ENCODE assay signal across 11 cellular contexts in the genomic region with DNA sequence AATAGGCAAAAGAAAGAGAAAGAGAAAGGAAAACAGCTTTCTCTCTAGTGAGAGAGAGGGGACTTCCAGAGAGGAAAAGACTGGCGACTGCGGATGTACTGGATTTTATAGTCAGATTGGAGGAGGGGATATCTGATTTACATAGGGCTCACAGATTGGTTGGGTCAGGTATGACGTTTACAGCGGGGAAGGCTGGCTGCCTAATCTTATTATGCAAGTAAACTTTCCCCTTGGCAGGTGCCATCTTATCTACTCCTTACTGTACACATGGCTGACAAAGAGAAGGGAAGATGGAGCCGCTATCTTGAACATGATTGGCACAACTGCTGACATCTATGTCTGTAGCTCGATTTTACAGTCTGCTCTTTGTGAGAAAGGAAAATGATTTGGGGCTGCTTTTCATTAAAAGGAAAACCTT. TPM values are rescaled to one million over a fixed set of nuclear protein-coding genes. Genes with fewer than 3 reads are reported as not detected.
DNase-seq lines count a peak whose midpoint lies in the region; ATAC-seq and TF ChIP-seq lines count a peak whose summit lies in the region.
"Had no signal": no experiment of that assay in that cellular context is flagged by ENCODE, and none has a peak within 500 bp of the region (broad histone marks: within the 10 kb centered on the region; RNA-seq: fewer than 3 reads in every experiment).

No MANE protein-coding gene starts in this region.

- H3K9me3 ChIP-seq in CD4-positive, alpha-beta memory T cell (ENCODE audit: control insufficient read depth in 1 of 2, low read length in 2 of 2), result no peaks in the 10 kb centered on the region
- H3K9me3 ChIP-seq: prostate gland had no signal

- H3K4me3 ChIP-seq in CD4-positive, alpha-beta memory T cell (ENCODE audit: low read length in 2 of 2), result no peak overlapping the region
- peak overlapping the region; percentile 23 for H3K4me3 ChIP-seq in epithelial cell of proximal tubule (ENCODE audit: low read depth, low read length)
- H3K4me3 ChIP-seq: prostate gland had no signal

- peaks cover 34% of the 10 kb centered on the region for H3K4me1 ChIP-seq in CD4-positive, alpha-beta memory T cell (ENCODE audit: insufficient read depth, low read length)
- H3K4me1 ChIP-seq: prostate gland had no signal

- H3K4me3 Mint-ChIP-seq in CD4-positive, alpha-beta memory T cell, result peak overlapping the region in 7 of 8 donors; percentile 29 to 82 (median 53)
- H3K4me3 Mint-ChIP-seq in T-helper 1 cell treated with Interleukin-12 subunit alpha and Interleukin-12 subunit beta and Interleukin-4 antibody, amounts not matched to agents 30 μg/mL and 1 μg/mL, for 36 hours, result no peak overlapping the region
- H3K4me3 Mint-ChIP-seq in nephron, result no peak overlapping the region

- no peak overlapping the region for H3K27ac ChIP-seq in CD4-positive, alpha-beta memory T cell (ENCODE audit: low read depth, low read length)
- H3K27ac ChIP-seq: prostate gland had no signal

- CTCF ChIA-PET in CD4-positive, alpha-beta memory T cell (lab: Charles Lee; ENCODE audit: partially characterized antibody), result interaction anchor here (14.9 kb wide), 1 partner anchor 16 kb away, joined by 117 read pairs; no protein-coding TSS in a partner anchor

- H3K27ac Mint-ChIP-seq in CD4-positive, alpha-beta memory T cell, result peak overlapping the region in 6 of 7 donors; percentile 37 to 89 (median 70)
- peak overlapping the region; percentile 37 for H3K27ac Mint-ChIP-seq in T-helper 1 cell treated with Interleukin-12 subunit alpha and Interleukin-12 subunit beta and Interleukin-4 antibody, amounts not matched to agents 30 μg/mL and 1 μg/mL, for 36 hours
- H3K27ac Mint-ChIP-seq in nephron, result peak overlapping the region; percentile 13 to 47 (median 27)

- no peaks in the 10 kb centered on the region for H3K9me3 Mint-ChIP-seq in CD4-positive, alpha-beta memory T cell
- H3K9me3 Mint-ChIP-seq in T-helper 1 cell treated with Interleukin-12 subunit alpha and Interleukin-12 subunit beta and Interleukin-4 antibody, amounts not matched to agents 30 μg/mL and 1 μg/mL, for 36 hours, result no peaks in the 10 kb centered on the region
- no peaks in the 10 kb centered on the region for H3K9me3 Mint-ChIP-seq in nephron

- ATAC-seq in GM18909 (IDR thresholded peaks at IDR 0.05; ENCODE audit: poor library complexity, unreplicated experiment) (no peak), HG02870 (IDR thresholded peaks at IDR 0.05; ENCODE audit: unreplicated experiment) (no peak)

- DNase-seq in CD4-positive, alpha-beta memory T cell, result peak in 4 of 5 donors; percentile 18 to 74 (median 42)
- DNase-seq in epithelial cell of proximal tubule (ENCODE audit: low read depth) (peak; percentile 43), NCI-H2171 treated with DMSO at 0.1 percent for 48 hours (lab: John Stamatoyannopoulos, UW) (no peak)
- DNase-seq in activated CD8-positive, alpha-beta memory T cell treated with anti-CD3 and anti-CD28 coated beads, Interleukin-2, amount 50 U/mL, for 4 hours, result no peak
- DNase-seq: cerebellar nuclear complex, NCI-H1092 treated with DMSO at 0.1 percent for 48 hours had no signal

- no peak for TF ChIP-seq CTCF in epithelial cell of proximal tubule (conservative IDR thresholded peaks at IDR 0.05; ENCODE audit: low read depth, low read length)
- no peak for TF ChIP-seq CTCF in nephron (IDR thresholded peaks at IDR 0.05; ENCODE audit: unreplicated experiment in 3 of 3)

- H3K4me1 Mint-ChIP-seq in CD4-positive, alpha-beta memory T cell, result peaks cover 48 to 72% (median 59%) of the 10 kb centered on the region in 4 donors
- H3K4me1 Mint-ChIP-seq in T-helper 1 cell treated with Interleukin-12 subunit alpha and Interleukin-12 subunit beta and Interleukin-4 antibody, amounts not matched to agents 30 μg/mL and 1 μg/mL, for 36 hours (ENCODE audit: low read depth), result peaks cover 43% of the 10 kb centered on the region
- peaks cover 51% of the 10 kb centered on the region for H3K4me1 Mint-ChIP-seq in nephron

- POLR2A ChIA-PET in CD4-positive, alpha-beta memory T cell (lab: Charles Lee; ENCODE audit: partially characterized antibody), result interaction anchor here (0.9 kb wide), 1 partner anchor 16 kb away, joined by 3 read pairs; no protein-coding TSS in a partner anchor

- intact Hi-C loops in CD4-positive, alpha-beta memory T cell (cut with micrococcal nuclease), result no loop called here

- no peaks in the 10 kb centered on the region for H3K27me3 ChIP-seq in CD4-positive, alpha-beta memory T cell (ENCODE audit: insufficient read depth, low read length)

- H3K27me3 Mint-ChIP-seq in CD4-positive, alpha-beta memory T cell, result no peaks in the 10 kb centered on the region
- no peaks in the 10 kb centered on the region for H3K27me3 Mint-ChIP-seq in T-helper 1 cell treated with Interleukin-12 subunit alpha and Interleukin-12 subunit beta and Interleukin-4 antibody, amounts not matched to agents 30 μg/mL and 1 μg/mL, for 36 hours (ENCODE audit: low read depth)
- H3K27me3 Mint-ChIP-seq in nephron (ENCODE audit: low read depth), result no peaks in the 10 kb centered on the region

- H3K36me3 Mint-ChIP-seq in CD4-positive, alpha-beta memory T cell, result peaks cover 8 to 9% of the 10 kb centered on the region in 2 donors
- peaks cover 12% of the 10 kb centered on the region for H3K36me3 Mint-ChIP-seq in T-helper 1 cell treated with Interleukin-12 subunit alpha and Interleukin-12 subunit beta and Interleukin-4 antibody, amounts not matched to agents 30 μg/mL and 1 μg/mL, for 36 hours (ENCODE audit: low read depth)
- no peaks in the 10 kb centered on the region for H3K36me3 Mint-ChIP-seq in nephron (ENCODE audit: low read depth)

- H3K36me3 ChIP-seq in CD4-positive, alpha-beta memory T cell (ENCODE audit: insufficient read depth, low read length), result no peaks in the 10 kb centered on the region
- H3K36me3 ChIP-seq: prostate gland had no signal

RNA-seq across cellular contexts. Expression of gene RBPJ, which starts 25.4 kb away (rescaled TPM):
- total RNA-seq in CD4-positive, alpha-beta memory T cell, result 10 to 100 TPM; 75.2 to 90.6 TPM
- 10 to 100 TPM; 92.4 to 96.3 TPM for polyA plus RNA-seq in CD4-positive, alpha-beta memory T cell
- total RNA-seq in epithelial cell of proximal tubule, result 38.6 and 76.0 TPM in 2 replicates

Comparison
In these comparisons a context has a peak if more than half of its experiments do, and no peak if none do; other contexts are left out.
1. DNase-seq: peak in CD4-positive, alpha-beta memory T cell (4 of 5) and epithelial cell of proximal tubule (single experiment); none in NCI-H2171 treated with DMSO at 0.1 percent for 48 hours (single experiment) and activated CD8-positive, alpha-beta memory T cell treated with anti-CD3 and anti-CD28 coated beads, Interleukin-2, amount 50 U/mL, for 4 hours (single experiment).
2. H3K4me3 Mint-ChIP-seq: peak in CD4-positive, alpha-beta memory T cell (7 of 8); none in T-helper 1 cell treated with Interleukin-12 subunit alpha and Interleukin-12 subunit beta and Interleukin-4 antibody, amounts not matched to agents 30 μg/mL and 1 μg/mL, for 36 hours (single experiment) and nephron (0 of 3).
3. Peak in every context shown above with its lines, with median percentiles within 50 percentile points of each other: H3K27ac Mint-ChIP-seq.